Comparison of ENCODE assay signal across 23 cellular contexts in genomic region chrX:109578916-109579315, GRCh38. TPM values are rescaled to one million over a fixed set of nuclear protein-coding genes. Genes with fewer than 3 reads are reported as not detected.
DNase-seq lines count a peak whose midpoint lies in the region; ATAC-seq, FAIRE-seq and TF ChIP-seq lines count a peak whose summit lies in the region.
"Had no signal": no experiment of that assay in that cellular context is flagged by ENCODE, and none has a peak within 500 bp of the region (broad histone marks: within the 10 kb centered on the region; RNA-seq: fewer than 3 reads in every experiment).

No MANE protein-coding gene starts in this region.

- ATAC-seq in sciatic nerve: no peak
- ATAC-seq: GM12878 had no signal

- intact Hi-C loops in endothelial cell of umbilical vein (cut with micrococcal nuclease): no loop called here
- intact Hi-C loops in sciatic nerve (cut with DNase I): no loop called here

- H4K20me1 ChIP-seq in astrocyte (ENCODE audit: insufficient read depth, low read length): no peaks in the 10 kb centered on the region
- H4K20me1 ChIP-seq in endothelial cell of umbilical vein (replicated peaks; ENCODE audit: control insufficient read depth, extremely low read depth, insufficient read depth, low read length): no peaks in the 10 kb centered on the region
- H4K20me1 ChIP-seq: BLaER1 treated with 17β-estradiol and CSF1 and Interleukin-3, amounts not matched to agents 10 nM and 100 nM had no signal

- H3K4me1 Mint-ChIP-seq in astrocyte (ENCODE audit: low read depth, unreplicated experiment): no peaks in the 10 kb centered on the region
- H3K4me1 Mint-ChIP-seq: CD14-positive monocyte; CD8-positive, alpha-beta memory T cell had no signal

- H2AFZ ChIP-seq in astrocyte (ENCODE audit: low read depth, low read length): no peak overlapping the region
- H2AFZ ChIP-seq in endothelial cell of umbilical vein (ENCODE audit: low read depth, low read length): no peak overlapping the region

- peak; percentile 88 for FAIRE-seq in astrocyte (lab: Jason Lieb, UNC)
- FAIRE-seq in endothelial cell of umbilical vein (lab: Jason Lieb, UNC): peak; percentile 42
- FAIRE-seq in frontal cortex (lab: Jason Lieb, UNC): no peak
- FAIRE-seq: A204.1, D721Med, G401.6, GM12878, H54 had no signal

- H3K4me3 ChIP-seq in astrocyte (ENCODE audit: insufficient read depth, low read depth, low read length) (no peak overlapping the region), endothelial cell of umbilical vein (replicated peaks in 1 of 3; ENCODE audit: insufficient read depth in 1 of 3, low read depth in 1 of 3, low read length in 3 of 3) (no peak overlapping the region)
- H3K4me3 ChIP-seq: BLaER1 treated with 17β-estradiol and CSF1 and Interleukin-3, amounts not matched to agents 10 nM and 100 nM; GM12878; HAP-1 had no signal

- H3K4me2 ChIP-seq in astrocyte (ENCODE audit: low read length): no peak overlapping the region
- no peak overlapping the region for H3K4me2 ChIP-seq in endothelial cell of umbilical vein (ENCODE audit: insufficient read depth, low read length)
- H3K4me2 ChIP-seq: BLaER1 treated with 17β-estradiol and CSF1 and Interleukin-3, amounts not matched to agents 10 nM and 100 nM had no signal

- H3K79me2 ChIP-seq in astrocyte (ENCODE audit: insufficient read depth, low read length): no peaks in the 10 kb centered on the region
- no peaks in the 10 kb centered on the region for H3K79me2 ChIP-seq in endothelial cell of umbilical vein (ENCODE audit: control insufficient read depth, insufficient read depth, low read length)

- no peaks in the 10 kb centered on the region for H3K9me1 ChIP-seq in endothelial cell of umbilical vein (replicated peaks; ENCODE audit: control insufficient read depth, extremely low read depth, insufficient read depth, low read length)

- H3K9me3 ChIP-seq in astrocyte (ENCODE audit: insufficient read depth, low read depth, low read length) (no peaks in the 10 kb centered on the region), endothelial cell of umbilical vein (replicated peaks; ENCODE audit: control insufficient read depth, insufficient read depth, low read length) (no peaks in the 10 kb centered on the region)
- H3K9me3 ChIP-seq: BE2C, HAP-1 had no signal

- TF ChIP-seq POLR2A in endothelial cell of umbilical vein (IDR thresholded peaks at IDR 0.05; ENCODE audit: low read depth, low read length): no peak

- no peaks in the 10 kb centered on the region for H3K36me3 ChIP-seq in astrocyte (ENCODE audit: insufficient read depth, low read length)
- H3K36me3 ChIP-seq in endothelial cell of umbilical vein (ENCODE audit: control insufficient read depth in 2 of 2, extremely low read depth in 1 of 2, insufficient read depth in 2 of 2, low read length in 2 of 2): no peaks in the 10 kb centered on the region
- H3K36me3 ChIP-seq: BE2C; BLaER1 treated with 17β-estradiol and CSF1 and Interleukin-3, amounts not matched to agents 10 nM and 100 nM; HAP-1 had no signal

- TF ChIP-seq CTCF in astrocyte (IDR thresholded peaks at IDR 0.05; ENCODE audit: insufficient read depth, low read depth, low read length) (no peak), endothelial cell of umbilical vein (IDR thresholded peaks at IDR 0.05; ENCODE audit: extremely low read depth in 1 of 2, insufficient read depth in 1 of 2, low read depth in 1 of 2, low read length in 2 of 2) (no peak)

- no peaks in the 10 kb centered on the region for H3K9me3 Mint-ChIP-seq in astrocyte (ENCODE audit: unreplicated experiment)
- H3K9me3 Mint-ChIP-seq: CD4-positive, alpha-beta T cell; HFFc6 had no signal

- H3K27ac Mint-ChIP-seq in astrocyte (ENCODE audit: unreplicated experiment): no peak overlapping the region
- H3K27ac Mint-ChIP-seq: CD14-positive monocyte; CD4-positive, alpha-beta T cell; HFFc6 had no signal

- dilution Hi-C loops in endothelial cell of umbilical vein (cut with MboI; ENCODE audit: extremely low pct_ligation_motif_present, low sequenced_read_pairs): no loop called here

- no peak overlapping the region for H3K4me3 Mint-ChIP-seq in astrocyte (ENCODE audit: unreplicated experiment)
- H3K4me3 Mint-ChIP-seq: CD14-positive monocyte; CD4-positive, alpha-beta T cell; CD8-positive, alpha-beta memory T cell; HFFc6 had no signal

- no peaks in the 10 kb centered on the region for H3K36me3 Mint-ChIP-seq in astrocyte (ENCODE audit: low read depth, unreplicated experiment)
- H3K36me3 Mint-ChIP-seq: CD14-positive monocyte; CD8-positive, alpha-beta memory T cell had no signal

- BruUV-seq in endothelial cell of umbilical vein (replicated peaks; lab: Mats Ljungman, UMichigan): no TSS peak

- H3K9ac ChIP-seq in astrocyte (ENCODE audit: low read length): no peak overlapping the region
- no peak overlapping the region for H3K9ac ChIP-seq in endothelial cell of umbilical vein (replicated peaks; ENCODE audit: extremely low read depth, insufficient read depth, low read length)
- H3K9ac ChIP-seq: BLaER1 treated with 17β-estradiol and CSF1 and Interleukin-3, amounts not matched to agents 10 nM and 100 nM had no signal

- H3K27ac ChIP-seq in astrocyte (ENCODE audit: low read depth, low read length) (no peak overlapping the region), endothelial cell of umbilical vein (ENCODE audit: insufficient read depth, low read depth, low read length) (no peak overlapping the region)
- H3K27ac ChIP-seq: 22Rv1; BLaER1 treated with 17β-estradiol and CSF1 and Interleukin-3, amounts not matched to agents 10 nM and 100 nM had no signal

- no peaks in the 10 kb centered on the region for H3K4me1 ChIP-seq in astrocyte (ENCODE audit: insufficient read depth, low read length)
- peaks cover 7% of the 10 kb centered on the region for H3K4me1 ChIP-seq in endothelial cell of umbilical vein (ENCODE audit: control insufficient read depth, extremely low read depth, insufficient read depth, low read length)
- H3K4me1 ChIP-seq: BE2C; BLaER1 treated with 17β-estradiol and CSF1 and Interleukin-3, amounts not matched to agents 10 nM and 100 nM; HAP-1 had no signal

- no peaks in the 10 kb centered on the region for H3K27me3 ChIP-seq in astrocyte (ENCODE audit: insufficient read depth, low read length)
- H3K27me3 ChIP-seq in endothelial cell of umbilical vein (ENCODE audit: control insufficient read depth in 2 of 2, insufficient read depth in 2 of 2, low read length in 2 of 2): no peaks in the 10 kb centered on the region
- H3K27me3 ChIP-seq: BE2C had no signal

- CTCF ChIA-PET in endothelial cell of umbilical vein (lab: Charles Lee): no interaction called here

- DNase-seq in EH (ENCODE audit: low read depth) (peak; percentile 18), astrocyte (ENCODE audit: low read depth) (no peak), endothelial cell of umbilical vein (ENCODE audit: low read depth, low spot score) (peak; percentile 60), sciatic nerve (ENCODE audit: low spot score) (no peak), GM03348 (ENCODE audit: low spot score) (no peak), frontal cortex (ENCODE audit: low spot score in 2 of 2) (no peak)
- DNase-seq: BE2C; CD4-positive, alpha-beta T cell; CD8-positive, alpha-beta memory T cell; DMS53; DMS79 treated with DMSO at 0.1 percent for 48 hours; GOT3; HFFc6 had no signal

- no peaks in the 10 kb centered on the region for H3K27me3 Mint-ChIP-seq in astrocyte (ENCODE audit: low read depth, unreplicated experiment)
- H3K27me3 Mint-ChIP-seq: CD4-positive, alpha-beta T cell had no signal

- POLR2A ChIA-PET in endothelial cell of umbilical vein (lab: Charles Lee): no interaction called here

TF ChIP-seq in endothelial cell of umbilical vein, 7 proteins besides CTCF, POLR2A, EP300 and RAD21:
- TF ChIP-seq GATA2 (IDR thresholded peaks at IDR 0.05; ENCODE audit: insufficient read depth, insufficient read length, low read depth, low read length): no peak
- TF ChIP-seq FOS (IDR thresholded peaks at IDR 0.05; ENCODE audit: borderline replicate concordance, insufficient read depth, low read length): no peak
- TF ChIP-seq MYC (IDR thresholded peaks at IDR 0.05; ENCODE audit: low read depth, low read length): no peak
- TF ChIP-seq JUN (IDR thresholded peaks at IDR 0.05; ENCODE audit: borderline replicate concordance, insufficient read depth, insufficient read length, low read depth): no peak
- TF ChIP-seq POLR2AphosphoS5 (IDR thresholded peaks at IDR 0.05; ENCODE audit: insufficient read depth, low read depth, low read length): no peak
- no peak for TF ChIP-seq MAX (IDR thresholded peaks at IDR 0.05; ENCODE audit: insufficient read depth, insufficient read length)
- no peak for TF ChIP-seq EZH2 (IDR thresholded peaks at IDR 0.05; ENCODE audit: borderline replicate concordance, low read depth, low read length, severe bottlenecking)

RNA-seq across cellular contexts. Expression of gene NXT2, which starts 42.3 kb away (rescaled TPM):
- total RNA-seq in astrocyte: 3.9 and 4.2 TPM in 2 replicates
- total RNA-seq in endothelial cell of umbilical vein: 3.8 and 5.3 TPM in 2 replicates
- 2.0 and 2.2 TPM in 2 replicates for polyA plus RNA-seq in endothelial cell of umbilical vein
- 2.5 and 2.9 TPM in 2 replicates for polyA plus RNA-seq in endothelial cell of umbilical vein (2011; cell fraction: cytosol; rRNA removed)
- polyA plus RNA-seq in endothelial cell of umbilical vein (2011; cell fraction: nucleus; rRNA removed): 1.2 and 1.8 TPM in 2 replicates
- 2.5 and 5.3 TPM in 2 replicates for polyA plus RNA-seq in endothelial cell of umbilical vein (2012)
- polyA minus RNA-seq in endothelial cell of umbilical vein: 3.9 and 5.1 TPM in 2 replicates
- polyA minus RNA-seq in endothelial cell of umbilical vein (2011; cell fraction: cytosol; rRNA and poly(A)+ RNA removed): 4.1 TPM
- polyA minus RNA-seq in endothelial cell of umbilical vein (2011; cell fraction: nucleus; rRNA and poly(A)+ RNA removed): 0.82 and 2.3 TPM in 2 replicates
- total RNA-seq in sciatic nerve: 6.7 TPM
- 11.0 TPM for total RNA-seq in frontal cortex

RNA-seq across cellular contexts. Expression of gene KCNE5, which starts 46.1 kb away (rescaled TPM):
- total RNA-seq in astrocyte (0.46 and 1.3 TPM in 2 replicates), endothelial cell of umbilical vein (0.31 and 0.44 TPM in 2 replicates), sciatic nerve (not detected), frontal cortex (1.2 TPM)
- 0.15 and 0.27 TPM in 2 replicates for polyA plus RNA-seq in endothelial cell of umbilical vein
- polyA plus RNA-seq in endothelial cell of umbilical vein (2011; cell fraction: cytosol; rRNA removed): 0.08 and 0.19 TPM in 2 replicates
- 0.80 and 0.86 TPM in 2 replicates for polyA plus RNA-seq in endothelial cell of umbilical vein (2011; cell fraction: nucleus; rRNA removed)
- 0.41 TPM in 1 of 2 replicates, not detected in the other for polyA plus RNA-seq in endothelial cell of umbilical vein (2012)
- polyA minus RNA-seq in endothelial cell of umbilical vein: 0.80 and 0.87 TPM in 2 replicates
- not detected for polyA minus RNA-seq in endothelial cell of umbilical vein (2011; cell fraction: cytosol; rRNA and poly(A)+ RNA removed)
- 1.3 and 1.7 TPM in 2 replicates for polyA minus RNA-seq in endothelial cell of umbilical vein (2011; cell fraction: nucleus; rRNA and poly(A)+ RNA removed)
- total RNA-seq: CD4-positive, alpha-beta T cell; Daoy had no signal

Comparison
In these comparisons a context has a peak if more than half of its experiments do, and no peak if none do; other contexts are left out.
1. DNase-seq: peak in EH (single experiment) and endothelial cell of umbilical vein (single experiment); none in astrocyte (single experiment), sciatic nerve (single experiment), GM03348 (single experiment) and frontal cortex (0 of 2).